In genomic region chr11:315516-315994, GRCh38 we compare ENCODE assay signal across 10 cellular contexts. TPM values are rescaled to one million over a fixed set of nuclear protein-coding genes. Genes with fewer than 3 reads are reported as not detected.
A peak's percentile ranks its signal among the peaks of the same experiment; 100 is the strongest.
DNase-seq lines count a peak whose midpoint lies in the region; ATAC-seq, FAIRE-seq and TF ChIP-seq lines count a peak whose summit lies in the region.
"Had no signal": no experiment of that assay in that cellular context is flagged by ENCODE, and none has a peak within 500 bp of the region (broad histone marks: within the 10 kb centered on the region; RNA-seq: fewer than 3 reads in every experiment).

No MANE protein-coding gene starts in this region.

- no peaks in the 10 kb centered on the region for H3K9me3 ChIP-seq in H9 (ENCODE audit: control insufficient read depth, low read depth, low read length)
- no peaks in the 10 kb centered on the region for H3K9me3 ChIP-seq in kidney (ENCODE audit: control insufficient read depth in 1 of 2, low read length in 2 of 2)
- no peaks in the 10 kb centered on the region for H3K9me3 ChIP-seq in WERI-Rb-1 (ENCODE audit: severe bottlenecking)

- H3K36me3 ChIP-seq in kidney (ENCODE audit: control insufficient read depth in 1 of 2, insufficient read depth in 2 of 2, low read length in 2 of 2) (no peaks in the 10 kb centered on the region), WERI-Rb-1 (no peaks in the 10 kb centered on the region)

- H3K4me3 Mint-ChIP-seq in H9, result peak overlapping the region; percentile 92 to 97
- peak overlapping the region; percentile 94 for H3K4me3 Mint-ChIP-seq in activated naive CD4-positive, alpha-beta T cell treated with anti-CD3 and anti-CD28 coated beads, Interleukin-2, amount 50 U/mL, for 24 hours
- peak overlapping the region; percentile 91 for H3K4me3 Mint-ChIP-seq in stimulated activated memory B cell treated with anti-CD40 and anti-IgM and Interleukin-4, amounts not matched to agents 10 μg/mL and 1 μg/mL and 100 μg/mL, for 72 hours

- no peak overlapping the region for H2BK12ac ChIP-seq in H9 (ENCODE audit: insufficient read length, low read depth, low read length)

- H2BK20ac ChIP-seq in H9 (ENCODE audit: low read depth, low read length, poor library complexity, severe bottlenecking), result no peak overlapping the region

- H3K79me1 ChIP-seq in H9 (ENCODE audit: insufficient read depth, low read depth, low read length, poor library complexity, severe bottlenecking), result peaks cover 2% of the 10 kb centered on the region

- H2BK5ac ChIP-seq in H9 (ENCODE audit: insufficient read length, low read length), result no peak overlapping the region

- no peaks in the 10 kb centered on the region for H4K20me1 ChIP-seq in H9 (ENCODE audit: control insufficient read depth, insufficient read depth, insufficient read length)

- H3K27ac ChIP-seq in H9 (ENCODE audit: insufficient read length, low read depth, low read length), result no peak overlapping the region
- H3K27ac ChIP-seq in kidney (ENCODE audit: low read depth in 2 of 2, low read length in 2 of 2), result peak overlapping the region; percentile 63 to 81
- H3K27ac ChIP-seq in WERI-Rb-1, result no peak overlapping the region

- no peak overlapping the region for H2AK5ac ChIP-seq in H9 (ENCODE audit: insufficient read length, low read length)

- no peak overlapping the region for H3K18ac ChIP-seq in H9 (ENCODE audit: insufficient read length, low read depth, low read length)

- peaks cover 6 to 19% (median 6%) of the 10 kb centered on the region in 3 experiments; a peak in 6 of 7 replicates for H3K36me3 Mint-ChIP-seq in H9 (ENCODE audit: insufficient read depth in 1 of 3, low read depth in 3 of 3)
- H3K36me3 Mint-ChIP-seq in activated naive CD4-positive, alpha-beta T cell treated with anti-CD3 and anti-CD28 coated beads, Interleukin-2, amount 50 U/mL, for 24 hours, result peaks cover 10% of the 10 kb centered on the region
- no peaks in the 10 kb centered on the region for H3K36me3 Mint-ChIP-seq in stimulated activated memory B cell treated with anti-CD40 and anti-IgM and Interleukin-4, amounts not matched to agents 10 μg/mL and 1 μg/mL and 100 μg/mL, for 72 hours

- H3K4me1 Mint-ChIP-seq in H9, result peaks cover 41 to 66% of the 10 kb centered on the region in 2 experiments
- H3K4me1 Mint-ChIP-seq in activated naive CD4-positive, alpha-beta T cell treated with anti-CD3 and anti-CD28 coated beads, Interleukin-2, amount 50 U/mL, for 24 hours, result peaks cover 44% of the 10 kb centered on the region
- H3K4me1 Mint-ChIP-seq in stimulated activated memory B cell treated with anti-CD40 and anti-IgM and Interleukin-4, amounts not matched to agents 10 μg/mL and 1 μg/mL and 100 μg/mL, for 72 hours, result peaks cover 63% of the 10 kb centered on the region

- ATAC-seq in stimulated activated memory B cell treated with anti-CD40 and anti-IgM and Interleukin-4, amounts not matched to agents 10 μg/mL and 1 μg/mL and 100 μg/mL, for 72 hours, result no peak

- no peak overlapping the region for H3K23ac ChIP-seq in H9 (ENCODE audit: insufficient read length, low read depth, low read length)

- no peak overlapping the region for H2BK120ac ChIP-seq in H9 (ENCODE audit: low read depth, low read length, poor library complexity, severe bottlenecking)

- no peak overlapping the region for H3T11ph ChIP-seq in H9 (ENCODE audit: low read length)

- no CpG with 5 or more reads among the region's 32 CpGs for WGBS in H9 (ENCODE audit: extremely low coverage, insufficient read length, low lambda C conversion rate)

- no peak overlapping the region for H4K5ac ChIP-seq in H9 (ENCODE audit: insufficient read length, low read depth, low read length)

- H3K4me1 ChIP-seq in H9 (ENCODE audit: insufficient read depth, low read length), result peaks cover 6% of the 10 kb centered on the region; the same call in 1 of the 2 replicates
- peaks cover 7 to 24% of the 10 kb centered on the region in 2 donors for H3K4me1 ChIP-seq in kidney (ENCODE audit: control insufficient read depth in 1 of 2, insufficient read depth in 1 of 2, low read depth in 1 of 2, low read length in 2 of 2)

- intact Hi-C loops in kidney (cut with DNase I), result no loop called here

- no peak overlapping the region for H3K9ac ChIP-seq in H9 (ENCODE audit: extremely low read depth, insufficient read length, low read length)
- H3K9ac ChIP-seq in kidney (ENCODE audit: low read length in 2 of 2), result peak overlapping the region; percentile 58 to 85

- H3K23me2 ChIP-seq in H9 (ENCODE audit: insufficient read length, low read depth, low read length, poor library complexity, severe bottlenecking), result peaks cover 34% of the 10 kb centered on the region

- H3K27ac Mint-ChIP-seq in H9, result no peak overlapping the region
- H3K27ac Mint-ChIP-seq in activated naive CD4-positive, alpha-beta T cell treated with anti-CD3 and anti-CD28 coated beads, Interleukin-2, amount 50 U/mL, for 24 hours, result peak overlapping the region; percentile 70
- H3K27ac Mint-ChIP-seq in stimulated activated memory B cell treated with anti-CD40 and anti-IgM and Interleukin-4, amounts not matched to agents 10 μg/mL and 1 μg/mL and 100 μg/mL, for 72 hours, result peak overlapping the region; percentile 89

- H3K27me3 ChIP-seq in H9 (ENCODE audit: insufficient read depth, low read length) (no peaks in the 10 kb centered on the region), WERI-Rb-1 (ENCODE audit: insufficient read depth, low read depth, severe bottlenecking) (no peaks in the 10 kb centered on the region)

- FAIRE-seq in kidney (lab: Jason Lieb, UNC), result no peak
- no peak for FAIRE-seq in RCC 7860 (lab: Jason Lieb, UNC)
- FAIRE-seq: endometrium had no signal

- no peak overlapping the region for H4K91ac ChIP-seq in H9 (ENCODE audit: insufficient read length, low read depth, low read length)

- peak overlapping the region; percentile 85 for H3K4me2 ChIP-seq in H9 (ENCODE audit: insufficient read depth, insufficient read length, low read length)

- TF ChIP-seq CTCF in H9 (conservative IDR thresholded peaks at IDR 0.05), result no peak
- TF ChIP-seq CTCF in kidney (IDR thresholded peaks at IDR 0.05; ENCODE audit: borderline replicate concordance, extremely low read depth, insufficient read depth), result no peak
- TF ChIP-seq CTCF in WERI-Rb-1 (IDR thresholded peaks at IDR 0.05; ENCODE audit: low read depth, low read length), result no peak

- H3K79me2 ChIP-seq in H9 (ENCODE audit: insufficient read depth, low read length), result peaks cover 6% of the 10 kb centered on the region; the same call in 1 of the 2 replicates

- H3K9me3 Mint-ChIP-seq in H9, result no peaks in the 10 kb centered on the region; a peak in 1 of 5 replicates
- no peaks in the 10 kb centered on the region for H3K9me3 Mint-ChIP-seq in activated naive CD4-positive, alpha-beta T cell treated with anti-CD3 and anti-CD28 coated beads, Interleukin-2, amount 50 U/mL, for 24 hours
- H3K9me3 Mint-ChIP-seq in stimulated activated memory B cell treated with anti-CD40 and anti-IgM and Interleukin-4, amounts not matched to agents 10 μg/mL and 1 μg/mL and 100 μg/mL, for 72 hours, result no peaks in the 10 kb centered on the region

- no peak overlapping the region for H3K14ac ChIP-seq in H9 (ENCODE audit: insufficient read depth, low read length)

- H2AFZ ChIP-seq in H9 (ENCODE audit: low read length), result no peak overlapping the region

- H3K27me3 Mint-ChIP-seq in H9 (ENCODE audit: low read depth), result no peaks in the 10 kb centered on the region
- H3K27me3 Mint-ChIP-seq in activated naive CD4-positive, alpha-beta T cell treated with anti-CD3 and anti-CD28 coated beads, Interleukin-2, amount 50 U/mL, for 24 hours, result no peaks in the 10 kb centered on the region
- no peaks in the 10 kb centered on the region for H3K27me3 Mint-ChIP-seq in stimulated activated memory B cell treated with anti-CD40 and anti-IgM and Interleukin-4, amounts not matched to agents 10 μg/mL and 1 μg/mL and 100 μg/mL, for 72 hours

- no peak overlapping the region for H2BK15ac ChIP-seq in H9 (ENCODE audit: low read depth, low read length)

- H3K56ac ChIP-seq in H9 (ENCODE audit: insufficient read length, low read depth, low read length), result no peak overlapping the region

- no peak overlapping the region for H4K8ac ChIP-seq in H9 (replicated peaks; ENCODE audit: insufficient read length, low read depth, low read length)

- H3K4ac ChIP-seq in H9 (ENCODE audit: low read depth, low read length), result no peak overlapping the region

- H3K4me3 ChIP-seq in kidney (ENCODE audit: low read length in 2 of 2) (peak overlapping the region; percentile 73 to 82), WERI-Rb-1 (ENCODE audit: low read depth, low read length) (no peak overlapping the region)

- DNase-seq in H9 (no peak), kidney (peak; percentile 77), COR-L47 (lab: John Stamatoyannopoulos, UW) (no peak), RCC 7860 (ENCODE audit: low spot score) (no peak), WERI-Rb-1 (no peak)
- DNase-seq: stimulated activated CD4-positive, alpha-beta T cell treated with anti-CD3 and anti-CD28 coated beads, Interleukin-2, amount 100 ng/mL, for 48 hours had no signal

RNA-seq across cellular contexts. Expression of gene IFITM1, which starts 1.7 kb away (rescaled TPM):
- total RNA-seq in H9 (2021) (498 and 500 TPM in 2 replicates), kidney (440 TPM)
- polyA plus RNA-seq in kidney (ENCODE audit: insufficient read depth, low read depth, low replicate concordance), result 248 TPM

RNA-seq across cellular contexts. Expression of gene IFITM3, which starts 5.1 kb away (rescaled TPM):
- 419 and 425 TPM in 2 replicates for total RNA-seq in H9 (2021)
- 1,286 TPM for total RNA-seq in kidney
- 1,281 TPM for polyA plus RNA-seq in kidney (ENCODE audit: insufficient read depth, low read depth, low replicate concordance)

RNA-seq across cellular contexts. Expression of gene IFITM2, which starts 7.9 kb away (rescaled TPM):
- total RNA-seq in H9 (2021), result 421 and 425 TPM in 2 replicates
- total RNA-seq in kidney, result 1,111 TPM
- polyA plus RNA-seq in kidney (ENCODE audit: insufficient read depth, low read depth, low replicate concordance), result 814 TPM

RNA-seq across cellular contexts. Expression of gene IFITM5, which starts 16.2 kb away (rescaled TPM):
- total RNA-seq in H9 (2021) (not detected in 2 replicates), kidney (not detected)
- not detected for polyA plus RNA-seq in kidney (ENCODE audit: insufficient read depth, low read depth, low replicate concordance)
- total RNA-seq: T-helper 2 cell treated with Interferon-gamma antibody and Interleukin-4, amounts not matched to agents 100 ng/mL and 5 ng/mL, for 36 hours had no signal

RNA-seq across cellular contexts. Expression of gene PGGHG, which starts 26.6 kb away (rescaled TPM):
- total RNA-seq in H9 (2021), result 57.9 and 58.3 TPM in 2 replicates
- total RNA-seq in kidney, result 64.1 TPM
- polyA plus RNA-seq in kidney (ENCODE audit: insufficient read depth, low read depth, low replicate concordance), result 16.1 TPM

Comparison
In these comparisons a context has a peak if more than half of its experiments do, and no peak if none do; other contexts are left out.
1. H3K27ac ChIP-seq: peak in kidney (2 of 2); none in H9 (single experiment) and WERI-Rb-1 (single experiment).
2. H3K27ac Mint-ChIP-seq: peak in activated naive CD4-positive, alpha-beta T cell treated with anti-CD3 and anti-CD28 coated beads, Interleukin-2, amount 50 U/mL, for 24 hours (single experiment) and stimulated activated memory B cell treated with anti-CD40 and anti-IgM and Interleukin-4, amounts not matched to agents 10 μg/mL and 1 μg/mL and 100 μg/mL, for 72 hours (single experiment); none in H9 (0 of 3).
3. Peak in every context shown above with its lines, with median percentiles within 50 percentile points of each other: H3K4me3 Mint-ChIP-seq.